8 cellular contexts compared by ENCODE assay signal in genomic region chr19:11479470-11480080, GRCh38. TPM values are rescaled to one million over a fixed set of nuclear protein-coding genes. Genes with fewer than 3 reads are reported as not detected.
DNase-seq lines count a peak whose midpoint lies in the region; ATAC-seq and TF ChIP-seq lines count a peak whose summit lies in the region.

No MANE protein-coding gene starts in this region.

- no peak for TF ChIP-seq EP300 in neural cell (conservative IDR thresholded peaks at IDR 0.05; ENCODE audit: poor library complexity, severe bottlenecking)

- TF ChIP-seq CTCF in neural cell (IDR thresholded peaks at IDR 0.05; ENCODE audit: poor library complexity, severe bottlenecking): no peak

- DNase-seq in GM03348 (ENCODE audit: low spot score) (peak; percentile 63), NCI-H146 (lab: John Stamatoyannopoulos, UW) (peak; percentile 95)

- H4K20me1 ChIP-seq in neural cell (ENCODE audit: insufficient read depth): no peaks in the 10 kb centered on the region

- H3K4me2 ChIP-seq in neural cell (ENCODE audit: low read length): peak overlapping the region; percentile 61

- H3K4me3 ChIP-seq in neural cell (ENCODE audit: low read length): peak overlapping the region; percentile 93

- H3K27me3 ChIP-seq in neural cell (ENCODE audit: insufficient read depth, low read depth, low read length): no peaks in the 10 kb centered on the region

- H3K9me2 ChIP-seq in neural cell (ENCODE audit: insufficient read depth, low read length): no peaks in the 10 kb centered on the region

- peaks cover 47% of the 10 kb centered on the region for H3K79me2 ChIP-seq in neural cell (replicated peaks; ENCODE audit: insufficient read depth, low read length)

- H3K27ac ChIP-seq in cingulate gyrus (ENCODE audit: low read depth, low read length) (peak overlapping the region; percentile 79), neural cell (ENCODE audit: low read length) (peak overlapping the region; percentile 79)

- H3K9ac ChIP-seq in neural cell (ENCODE audit: low read length): peak overlapping the region; percentile 95

- H3K9me3 ChIP-seq in neural cell (ENCODE audit: low read length): no peaks in the 10 kb centered on the region

- no peaks in the 10 kb centered on the region for H3K36me3 ChIP-seq in neural cell (ENCODE audit: insufficient read depth, low read length)

- no peak for TF ChIP-seq RAD21 in neural cell (conservative IDR thresholded peaks at IDR 0.05)

- no peaks in the 10 kb centered on the region for H3F3A ChIP-seq in neural cell (ENCODE audit: insufficient read depth, low read length, poor library complexity, severe bottlenecking)

- no peak overlapping the region for H2AFZ ChIP-seq in neural cell (ENCODE audit: low read depth, low read length)

- no peak for ATAC-seq in GM19455 (IDR thresholded peaks at IDR 0.05; ENCODE audit: unreplicated experiment)
- no peak for ATAC-seq in HG03457 (IDR thresholded peaks at IDR 0.05; ENCODE audit: unreplicated experiment)
- ATAC-seq in GM21825 (IDR thresholded peaks at IDR 0.05; ENCODE audit: unreplicated experiment): no peak
- no peak for ATAC-seq in HG02623 (IDR thresholded peaks at IDR 0.05; ENCODE audit: unreplicated experiment)

TF ChIP-seq in neural cell, 6 proteins besides CTCF, POLR2A, EP300 and RAD21:
- TF ChIP-seq EZH2 (IDR thresholded peaks at IDR 0.05; ENCODE audit: borderline replicate concordance, insufficient read depth, low read length, poor library complexity, severe bottlenecking) (no peak), MXI1 (conservative IDR thresholded peaks at IDR 0.05; ENCODE audit: poor library complexity, severe bottlenecking) (peak; percentile 24), SMC3 (conservative IDR thresholded peaks at IDR 0.05; ENCODE audit: poor library complexity) (no peak)
TF ChIP-seq in neural cell: peak in this region for 1.

RNA-seq across cellular contexts. Expression of gene ELAVL3, which starts 1.3 kb away (rescaled TPM):
- 38.7 and 68.9 TPM in 2 replicates for polyA plus RNA-seq in neural cell
- 127 and 161 TPM in 2 replicates for polyA minus RNA-seq in neural cell

RNA-seq across cellular contexts. Expression of gene ZNF653, which starts 26.1 kb away (rescaled TPM):
- polyA plus RNA-seq in neural cell: 16.5 and 24.6 TPM in 2 replicates
- 21.1 and 29.2 TPM in 2 replicates for polyA minus RNA-seq in neural cell

RNA-seq across cellular contexts. Expression of gene PRKCSH, which starts 44.1 kb away (rescaled TPM):
- polyA plus RNA-seq in neural cell: 29.6 and 70.2 TPM in 2 replicates
- 50.6 and 51.6 TPM in 2 replicates for polyA minus RNA-seq in neural cell

RNA-seq across cellular contexts. Expression of gene ODAD3, which starts 44.7 kb away (rescaled TPM):
- 3.4 and 5.4 TPM in 2 replicates for polyA plus RNA-seq in neural cell
- polyA minus RNA-seq in neural cell: 1.6 and 1.7 TPM in 2 replicates

RNA-seq across cellular contexts. Expression of gene ECSIT, which starts 49.4 kb away (rescaled TPM):
- polyA plus RNA-seq in neural cell: 98.3 and 99.0 TPM in 2 replicates
- 45.6 and 54.3 TPM in 2 replicates for polyA minus RNA-seq in neural cell
